In genomic region chr6:37088897-37089296, GRCh38 we compare ENCODE assay signal across 1 cellular context.
TF ChIP-seq lines count a peak whose summit lies in the region.

No MANE protein-coding gene starts in this region.

TF ChIP-seq in IMR-90, 13 proteins besides CTCF, POLR2A, EP300 and RAD21 (continued from another document):
- TF ChIP-seq CHD1 (IDR thresholded peaks at IDR 0.05; ENCODE audit: low read depth, low read length) (no peak), FOS (IDR thresholded peaks at IDR 0.05; ENCODE audit: low read depth, low read length) (no peak), RCOR1 (IDR thresholded peaks at IDR 0.05; ENCODE audit: insufficient replicate concordance, low read length) (no peak), MAZ (IDR thresholded peaks at IDR 0.05; ENCODE audit: borderline replicate concordance, low read depth, low read length) (no peak), ELK1 (IDR thresholded peaks at IDR 0.05; ENCODE audit: borderline replicate concordance, low read depth, low read length) (no peak)
